In genomic region chr3:81249540-81250029, GRCh38 we compare ENCODE assay signal across 1 cellular context.
A peak's percentile ranks its signal among the peaks of the same experiment; 100 is the strongest.
TF ChIP-seq lines count a peak whose summit lies in the region.

No MANE protein-coding gene starts in this region.

TF ChIP-seq in HepG2, 621 proteins besides CTCF, POLR2A, EP300 and RAD21 (continued from another document):
- TF ChIP-seq KAT2B (IDR thresholded peaks at IDR 0.05; ENCODE audit: borderline replicate concordance, low read depth, low read length) (no peak), KDM3A (CRISPR knock-in tag; IDR thresholded peaks at IDR 0.05; ENCODE audit: low read depth) (no peak), ZNF331 (CRISPR knock-in tag; IDR thresholded peaks at IDR 0.05) (no peak), ONECUT2 (CRISPR knock-in tag; IDR thresholded peaks at IDR 0.05) (peak; percentile 29; the same call in 1 of the 2 replicates), TCF12 (IDR thresholded peaks at IDR 0.05) (no peak), TCF12 (CRISPR knock-in tag; IDR thresholded peaks at IDR 0.05) (peak; percentile 58; the same call in 1 of the 2 replicates), TEAD3 (CRISPR knock-in tag; optimal IDR thresholded peaks at IDR 0.05; ENCODE audit: borderline replicate concordance) (peak; percentile 94), POGK (CRISPR knock-in tag; conservative IDR thresholded peaks at IDR 0.05) (0 out of 2 replicates have a peak, but pooled peaks have one; percentile 18), SAP130 (CRISPR knock-in tag; IDR thresholded peaks at IDR 0.05; ENCODE audit: low read depth) (peak; percentile 76), FOXA1 (IDR thresholded peaks at IDR 0.05) (peak; percentile 99), FOXA1 (CRISPR knock-in tag; IDR thresholded peaks at IDR 0.05) (peak; percentile 93), RCOR2 (CRISPR knock-in tag; IDR thresholded peaks at IDR 0.05) (peak; percentile 57; the same call in 1 of the 2 replicates), FOXJ3 (CRISPR knock-in tag; IDR thresholded peaks at IDR 0.05; ENCODE audit: borderline replicate concordance) (peak; percentile 73; the same call in 1 of the 2 replicates), FOXK2 (IDR thresholded peaks at IDR 0.05) (peak; percentile 71), NR2C2 (CRISPR knock-in tag; IDR thresholded peaks at IDR 0.05; ENCODE audit: borderline replicate concordance) (0 out of 2 replicates have a peak, but pooled peaks have one; percentile 30), RXRB (CRISPR knock-in tag; IDR thresholded peaks at IDR 0.05; ENCODE audit: borderline replicate concordance) (peak; percentile 78; the same call in 1 of the 2 replicates), MED1 (CRISPR knock-in tag; IDR thresholded peaks at IDR 0.05) (peak; percentile 80), MAFK (conservative IDR thresholded peaks at IDR 0.05 in 1 of 2, IDR thresholded peaks at IDR 0.05 in 1 of 2; ENCODE audit: low read length in 2 of 2) (0 out of 4 replicates have a peak, but pooled peaks of 1 of the 2 experiments have one; percentile 7), NR1H2 (CRISPR knock-in tag; IDR thresholded peaks at IDR 0.05; ENCODE audit: borderline replicate concordance, low read depth) (no peak), SOX13 (IDR thresholded peaks at IDR 0.05) (peak; percentile 88), SOX13 (CRISPR knock-in tag; conservative IDR thresholded peaks at IDR 0.05 in 1 of 2, IDR thresholded peaks at IDR 0.05 in 1 of 2) (peak in 1 of 2 experiments; percentile 97; a peak in 2 of 4 replicates), NR2F1 (CRISPR knock-in tag; IDR thresholded peaks at IDR 0.05) (peak in 1 of 2 experiments; percentile 66; a peak in 1 of 4 replicates), CREM (IDR thresholded peaks at IDR 0.05) (peak; percentile 71), CREM (CRISPR knock-in tag; IDR thresholded peaks at IDR 0.05) (no peak), ISL2 (CRISPR knock-in tag; IDR thresholded peaks at IDR 0.05) (peak; percentile 85), PITX1 (CRISPR knock-in tag; IDR thresholded peaks at IDR 0.05) (0 out of 2 replicates have a peak, but pooled peaks have one; percentile 26), NFKBIZ (CRISPR knock-in tag; IDR thresholded peaks at IDR 0.05) (0 out of 2 replicates have a peak, but pooled peaks have one; percentile 44), NCOA2 (CRISPR knock-in tag; IDR thresholded peaks at IDR 0.05) (peak; percentile 83), ZNF205 (CRISPR knock-in tag; IDR thresholded peaks at IDR 0.05) (no peak), HMG20B (CRISPR knock-in tag; conservative IDR thresholded peaks at IDR 0.05) (0 out of 2 replicates have a peak, but pooled peaks have one; percentile 61), DPF2 (CRISPR knock-in tag; IDR thresholded peaks at IDR 0.05; ENCODE audit: borderline replicate concordance, low read depth) (peak; percentile 72; the same call in 1 of the 2 replicates), TARDBP (CRISPR knock-in tag; IDR thresholded peaks at IDR 0.05) (peak; percentile 61; the same call in 1 of the 2 replicates), ZNF816 (CRISPR knock-in tag; IDR thresholded peaks at IDR 0.05; ENCODE audit: borderline replicate concordance) (0 out of 2 replicates have a peak, but pooled peaks have one; percentile 19), ARID5B (CRISPR knock-in tag; IDR thresholded peaks at IDR 0.05) (peak; percentile 96), MIER2 (CRISPR knock-in tag; IDR thresholded peaks at IDR 0.05) (no peak), MIER3 (CRISPR knock-in tag; IDR thresholded peaks at IDR 0.05; ENCODE audit: borderline replicate concordance) (0 out of 2 replicates have a peak, but pooled peaks have one; percentile 16)
- TF ChIP-seq, protein P1, sequence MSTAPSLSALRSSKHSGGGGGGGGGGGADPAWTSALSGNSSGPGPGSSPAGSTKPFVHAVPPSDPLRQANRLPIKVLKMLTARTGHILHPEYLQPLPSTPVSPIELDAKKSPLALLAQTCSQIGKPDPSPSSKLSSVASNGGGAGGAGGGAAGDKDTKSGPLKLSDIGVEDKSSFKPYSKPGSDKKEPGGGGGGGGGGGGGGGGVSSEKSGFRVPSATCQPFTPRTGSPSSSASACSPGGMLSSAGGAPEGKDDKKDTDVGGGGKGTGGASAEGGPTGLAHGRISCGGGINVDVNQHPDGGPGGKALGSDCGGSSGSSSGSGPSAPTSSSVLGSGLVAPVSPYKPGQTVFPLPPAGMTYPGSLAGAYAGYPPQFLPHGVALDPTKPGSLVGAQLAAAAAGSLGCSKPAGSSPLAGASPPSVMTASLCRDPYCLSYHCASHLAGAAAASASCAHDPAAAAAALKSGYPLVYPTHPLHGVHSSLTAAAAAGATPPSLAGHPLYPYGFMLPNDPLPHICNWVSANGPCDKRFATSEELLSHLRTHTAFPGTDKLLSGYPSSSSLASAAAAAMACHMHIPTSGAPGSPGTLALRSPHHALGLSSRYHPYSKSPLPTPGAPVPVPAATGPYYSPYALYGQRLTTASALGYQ (CRISPR knock-in tag; IDR thresholded peaks at IDR 0.05) = peak; percentile 22; the same call in 1 of the 2 replicates
- TF ChIP-seq, protein P2, sequence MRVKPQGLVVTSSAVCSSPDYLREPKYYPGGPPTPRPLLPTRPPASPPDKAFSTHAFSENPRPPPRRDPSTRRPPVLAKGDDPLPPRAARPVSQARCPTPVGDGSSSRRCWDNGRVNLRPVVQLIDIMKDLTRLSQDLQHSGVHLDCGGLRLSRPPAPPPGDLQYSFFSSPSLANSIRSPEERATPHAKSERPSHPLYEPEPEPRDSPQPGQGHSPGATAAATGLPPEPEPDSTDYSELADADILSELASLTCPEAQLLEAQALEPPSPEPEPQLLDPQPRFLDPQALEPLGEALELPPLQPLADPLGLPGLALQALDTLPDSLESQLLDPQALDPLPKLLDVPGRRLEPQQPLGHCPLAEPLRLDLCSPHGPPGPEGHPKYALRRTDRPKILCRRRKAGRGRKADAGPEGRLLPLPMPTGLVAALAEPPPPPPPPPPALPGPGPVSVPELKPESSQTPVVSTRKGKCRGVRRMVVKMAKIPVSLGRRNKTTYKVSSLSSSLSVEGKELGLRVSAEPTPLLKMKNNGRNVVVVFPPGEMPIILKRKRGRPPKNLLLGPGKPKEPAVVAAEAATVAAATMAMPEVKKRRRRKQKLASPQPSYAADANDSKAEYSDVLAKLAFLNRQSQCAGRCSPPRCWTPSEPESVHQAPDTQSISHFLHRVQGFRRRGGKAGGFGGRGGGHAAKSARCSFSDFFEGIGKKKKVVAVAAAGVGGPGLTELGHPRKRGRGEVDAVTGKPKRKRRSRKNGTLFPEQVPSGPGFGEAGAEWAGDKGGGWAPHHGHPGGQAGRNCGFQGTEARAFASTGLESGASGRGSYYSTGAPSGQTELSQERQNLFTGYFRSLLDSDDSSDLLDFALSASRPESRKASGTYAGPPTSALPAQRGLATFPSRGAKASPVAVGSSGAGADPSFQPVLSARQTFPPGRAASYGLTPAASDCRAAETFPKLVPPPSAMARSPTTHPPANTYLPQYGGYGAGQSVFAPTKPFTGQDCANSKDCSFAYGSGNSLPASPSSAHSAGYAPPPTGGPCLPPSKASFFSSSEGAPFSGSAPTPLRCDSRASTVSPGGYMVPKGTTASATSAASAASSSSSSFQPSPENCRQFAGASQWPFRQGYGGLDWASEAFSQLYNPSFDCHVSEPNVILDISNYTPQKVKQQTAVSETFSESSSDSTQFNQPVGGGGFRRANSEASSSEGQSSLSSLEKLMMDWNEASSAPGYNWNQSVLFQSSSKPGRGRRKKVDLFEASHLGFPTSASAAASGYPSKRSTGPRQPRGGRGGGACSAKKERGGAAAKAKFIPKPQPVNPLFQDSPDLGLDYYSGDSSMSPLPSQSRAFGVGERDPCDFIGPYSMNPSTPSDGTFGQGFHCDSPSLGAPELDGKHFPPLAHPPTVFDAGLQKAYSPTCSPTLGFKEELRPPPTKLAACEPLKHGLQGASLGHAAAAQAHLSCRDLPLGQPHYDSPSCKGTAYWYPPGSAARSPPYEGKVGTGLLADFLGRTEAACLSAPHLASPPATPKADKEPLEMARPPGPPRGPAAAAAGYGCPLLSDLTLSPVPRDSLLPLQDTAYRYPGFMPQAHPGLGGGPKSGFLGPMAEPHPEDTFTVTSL (CRISPR knock-in tag; IDR thresholded peaks at IDR 0.05; ENCODE audit: borderline replicate concordance) = peak; percentile 83; the same call in 1 of the 2 replicates
- TF ChIP-seq, protein P3, sequence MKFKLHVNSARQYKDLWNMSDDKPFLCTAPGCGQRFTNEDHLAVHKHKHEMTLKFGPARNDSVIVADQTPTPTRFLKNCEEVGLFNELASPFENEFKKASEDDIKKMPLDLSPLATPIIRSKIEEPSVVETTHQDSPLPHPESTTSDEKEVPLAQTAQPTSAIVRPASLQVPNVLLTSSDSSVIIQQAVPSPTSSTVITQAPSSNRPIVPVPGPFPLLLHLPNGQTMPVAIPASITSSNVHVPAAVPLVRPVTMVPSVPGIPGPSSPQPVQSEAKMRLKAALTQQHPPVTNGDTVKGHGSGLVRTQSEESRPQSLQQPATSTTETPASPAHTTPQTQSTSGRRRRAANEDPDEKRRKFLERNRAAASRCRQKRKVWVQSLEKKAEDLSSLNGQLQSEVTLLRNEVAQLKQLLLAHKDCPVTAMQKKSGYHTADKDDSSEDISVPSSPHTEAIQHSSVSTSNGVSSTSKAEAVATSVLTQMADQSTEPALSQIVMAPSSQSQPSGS (CRISPR knock-in tag; IDR thresholded peaks at IDR 0.05) = peak; percentile 82
